Comparison of ENCODE assay signal across 23 cellular contexts in genomic region chr11:97107604-97108003, GRCh38.
"Had no signal": no experiment of that assay in that cellular context is flagged by ENCODE, and none has a peak within 500 bp of the region (broad histone marks: within the 10 kb centered on the region; RNA-seq: fewer than 3 reads in every experiment).

No MANE protein-coding gene starts in this region.

- ATAC-seq: activated CD4-positive, alpha-beta T cell treated with anti-CD3 and anti-CD28 coated beads for 36 hours; T-helper 17 cell had no signal

- DNase-seq: activated CD4-positive, alpha-beta memory T cell treated with anti-CD3 and anti-CD28 coated beads, Interleukin-2, amount 10 ng/mL, durations not matched to agents 7 days and 5 days; activated CD4-positive, alpha-beta T cell treated with anti-CD3 and anti-CD28 coated beads for 36 hours; activated CD4-positive, alpha-beta T cell treated with anti-CD3 and anti-CD28 coated beads, Interleukin-2, amount 50 U/mL, for 1 hour; activated CD4-positive, CD25-positive, alpha-beta regulatory T cell; activated gamma-delta T cell treated with Interleukin-2 at 50 U/mL for 16 hours; activated T-cell treated with anti-CD3 and anti-CD28 coated beads for 4 hours; activated T-cell treated with anti-CD3 and anti-CD28 coated beads, Interleukin-2, amount 50 U/mL, for 48 hours; aorta; caudate nucleus; colonic mucosa; NCI-H1048; NCI-H146; NCI-H187 treated with DMSO at 0.1 percent for 48 hours; NCI-H2081 treated with DMSO at 0.1 percent for 48 hours; NCI-H2171; NCI-H2227 treated with DMSO at 0.1 percent for 48 hours; NCI-H446 treated with DMSO at 0.1 percent for 48 hours; NCI-H524 treated with DMSO at 0.1 percent for 48 hours; NCI-H774; Peyer's patch; SHP77; T-helper 17 cell; T-helper 9 cell had no signal
